In genomic region chr20:32749914-32750637, GRCh38 we compare ENCODE assay signal across 2 cellular contexts.
TF ChIP-seq lines count a peak whose summit lies in the region.

No MANE protein-coding gene starts in this region.

TF ChIP-seq in IMR-90, 13 proteins besides CTCF, POLR2A, EP300 and RAD21:
- TF ChIP-seq USF2 (IDR thresholded peaks at IDR 0.05; ENCODE audit: low read depth, low read length) (no peak), FOS (IDR thresholded peaks at IDR 0.05; ENCODE audit: low read depth, low read length) (no peak), RFX5 (IDR thresholded peaks at IDR 0.05; ENCODE audit: low read depth, low read length) (no peak), SMC3 (IDR thresholded peaks at IDR 0.05; ENCODE audit: low read depth, low read length) (no peak), BHLHE40 (IDR thresholded peaks at IDR 0.05; ENCODE audit: low read depth, low read length) (no peak), MAFK (IDR thresholded peaks at IDR 0.05; ENCODE audit: low read depth, low read length) (no peak)
TF ChIP-seq in IMR-90: peak in this region for 0.

TF ChIP-seq in K562, 482 proteins besides CTCF, POLR2A, EP300 and RAD21:
- 0 out of 2 replicates have a peak, but pooled peaks have one; percentile 23 for TF ChIP-seq ZNF592 (IDR thresholded peaks at IDR 0.05)
- no peak for TF ChIP-seq ZBTB34 (CRISPR knock-in tag; IDR thresholded peaks at IDR 0.05)
- 0 out of 4 replicates have a peak, but pooled peaks of 1 of the 2 experiments have one; percentile 20 for TF ChIP-seq MAZ (CRISPR knock-in tag; conservative IDR thresholded peaks at IDR 0.05 in 1 of 2, IDR thresholded peaks at IDR 0.05 in 1 of 2)
- peak; percentile 21; the same call in 1 of the 2 replicates for TF ChIP-seq ZFX (CRISPR knock-in tag; IDR thresholded peaks at IDR 0.05)
- no peak for TF ChIP-seq ZNF449 (CRISPR knock-in tag; IDR thresholded peaks at IDR 0.05)
- TF ChIP-seq LEF1 (IDR thresholded peaks at IDR 0.05), result 0 out of 2 replicates have a peak, but pooled peaks have one; percentile 26
TF ChIP-seq in K562: peak in this region for 4.
